ENCODE assay signal across 9 cellular contexts in the genomic region with DNA sequence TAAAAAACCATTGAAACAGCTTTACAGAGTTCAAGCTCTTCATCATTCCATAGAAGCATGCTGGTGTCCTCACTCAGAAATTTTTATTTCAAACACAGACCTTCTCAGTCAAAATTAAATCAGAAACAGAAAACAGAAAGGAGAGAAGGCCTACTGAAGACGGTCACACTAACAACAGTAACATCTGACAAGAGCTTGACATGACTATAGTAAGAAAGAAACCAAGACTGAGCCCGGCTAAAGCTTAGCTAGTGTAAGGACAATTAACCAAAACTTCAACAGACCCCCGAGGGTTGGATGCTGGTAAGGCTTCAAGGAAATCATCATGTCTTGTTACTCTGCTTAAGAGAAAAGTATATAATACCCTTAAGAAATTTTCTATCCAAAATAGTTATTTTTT.
DNase-seq lines count a peak whose midpoint lies in the region; ATAC-seq lines count a peak whose summit lies in the region.
"Had no signal": no experiment of that assay in that cellular context is flagged by ENCODE, and none has a peak within 500 bp of the region (broad histone marks: within the 10 kb centered on the region; RNA-seq: fewer than 3 reads in every experiment).

No MANE protein-coding gene starts in this region.

- H3K27me3 Mint-ChIP-seq in activated T-cell treated with anti-CD3 and anti-CD28 coated beads, Interleukin-2, amount 50 U/mL, for 24 hours, result no peaks in the 10 kb centered on the region

- H3K27ac Mint-ChIP-seq in activated T-cell treated with anti-CD3 and anti-CD28 coated beads, Interleukin-2, amount 50 U/mL, for 24 hours, result peak overlapping the region; percentile 16
- peak overlapping the region; percentile 84 for H3K27ac Mint-ChIP-seq in stimulated activated effector memory CD8-positive, alpha-beta T cell treated with anti-CD3 and anti-CD28 coated beads, Interleukin-12 subunit alpha, Interleukin-12 subunit beta, amount 100 ng/mL, for 72 hours

- no peak overlapping the region for H3K4me3 Mint-ChIP-seq in activated T-cell treated with anti-CD3 and anti-CD28 coated beads, Interleukin-2, amount 50 U/mL, for 24 hours
- H3K4me3 Mint-ChIP-seq in stimulated activated effector memory CD8-positive, alpha-beta T cell treated with anti-CD3 and anti-CD28 coated beads, Interleukin-12 subunit alpha, Interleukin-12 subunit beta, amount 100 ng/mL, for 72 hours, result peak overlapping the region; percentile 43

- peaks cover 47% of the 10 kb centered on the region for H3K36me3 Mint-ChIP-seq in activated T-cell treated with anti-CD3 and anti-CD28 coated beads, Interleukin-2, amount 50 U/mL, for 24 hours (ENCODE audit: low read depth)
- H3K36me3 Mint-ChIP-seq in stimulated activated effector memory CD8-positive, alpha-beta T cell treated with anti-CD3 and anti-CD28 coated beads, Interleukin-12 subunit alpha, Interleukin-12 subunit beta, amount 100 ng/mL, for 72 hours, result no peaks in the 10 kb centered on the region

- peaks cover 81% of the 10 kb centered on the region for H3K4me1 Mint-ChIP-seq in activated T-cell treated with anti-CD3 and anti-CD28 coated beads, Interleukin-2, amount 50 U/mL, for 24 hours (ENCODE audit: low read depth)
- H3K4me1 Mint-ChIP-seq in stimulated activated effector memory CD8-positive, alpha-beta T cell treated with anti-CD3 and anti-CD28 coated beads, Interleukin-12 subunit alpha, Interleukin-12 subunit beta, amount 100 ng/mL, for 72 hours, result peaks cover 67% of the 10 kb centered on the region

- ATAC-seq in GM21786 (IDR thresholded peaks at IDR 0.05; ENCODE audit: unreplicated experiment), result peak; percentile 66
- ATAC-seq in HG03439 (IDR thresholded peaks at IDR 0.05; ENCODE audit: unreplicated experiment), result peak; percentile 72
- ATAC-seq in stimulated activated effector memory CD8-positive, alpha-beta T cell treated with anti-CD3 and anti-CD28 coated beads, Interleukin-12 subunit alpha, Interleukin-12 subunit beta, amount 100 ng/mL, for 72 hours, result peak; percentile 66
- ATAC-seq: HCT116 had no signal

- H3K9me3 Mint-ChIP-seq in activated T-cell treated with anti-CD3 and anti-CD28 coated beads, Interleukin-2, amount 50 U/mL, for 24 hours, result no peaks in the 10 kb centered on the region
- no peaks in the 10 kb centered on the region for H3K9me3 Mint-ChIP-seq in stimulated activated effector memory CD8-positive, alpha-beta T cell treated with anti-CD3 and anti-CD28 coated beads, Interleukin-12 subunit alpha, Interleukin-12 subunit beta, amount 100 ng/mL, for 72 hours

- no peak for DNase-seq in activated T-cell treated with anti-CD3 and anti-CD28 coated beads, Interleukin-2, amount 50 U/mL, for 24 hours
- DNase-seq in activated T-cell treated with anti-CD3 and anti-CD28 coated beads, Interleukin-2, amount 50 U/mL, for 48 hours, result no peak
- no peak for DNase-seq in stimulated activated effector memory CD8-positive, alpha-beta T cell treated with anti-CD3 and anti-CD28 coated beads, Interleukin-12 subunit alpha, Interleukin-12 subunit beta, amount 100 ng/mL, for 72 hours (ENCODE audit: low spot score in 2 of 2)
- DNase-seq in DMS 273 treated with DMSO at 0.1 percent for 48 hours (lab: John Stamatoyannopoulos, UW), result no peak
- no peak for DNase-seq in NCI-H1105 (lab: John Stamatoyannopoulos, UW)
- DNase-seq in midbrain (lab: John Stamatoyannopoulos, UW), result no peak
